In the genomic region with DNA sequence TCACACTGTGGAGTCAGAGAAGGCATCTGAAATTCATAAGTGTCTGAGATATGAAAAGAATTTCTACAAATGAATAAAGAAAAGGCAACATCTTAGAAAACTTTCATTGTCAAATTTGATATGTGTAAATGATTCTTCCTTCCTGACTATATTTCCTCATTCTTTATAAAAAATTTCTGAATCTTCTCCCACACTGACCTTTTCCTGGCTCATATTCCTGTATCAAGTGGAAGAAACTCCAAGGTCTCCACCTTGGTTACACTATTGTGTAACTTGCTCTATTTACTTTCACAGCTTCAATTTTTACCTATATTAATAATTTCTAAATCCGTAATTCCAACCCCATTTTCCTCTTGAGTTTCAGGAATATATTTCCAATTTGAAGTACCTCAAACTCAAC, we compare ENCODE assay signal across 34 cellular contexts.
"Had no signal": no experiment of that assay in that cellular context is flagged by ENCODE, and none has a peak within 500 bp of the region (broad histone marks: within the 10 kb centered on the region; RNA-seq: fewer than 3 reads in every experiment).

No MANE protein-coding gene starts in this region.

- H3K27me3 ChIP-seq: MG63 had no signal

- H3K36me3 ChIP-seq: MG63 had no signal

- DNase-seq: Karpas-422, Kasumi-1, MG63, MM.1S, MV-4-11, NCI-H1048, NCI-H1092, NCI-H1092 treated with DMSO at 0.1 percent for 48 hours, NCI-H1105, NCI-H1105 treated with DMSO at 0.1 percent for 48 hours, NCI-H1417, NCI-H1417 treated with DMSO at 0.1 percent for 48 hours, NCI-H1436, NCI-H1436 treated with DMSO at 0.1 percent for 48 hours, NCI-H146, NCI-H1694, NCI-H1694 treated with DMSO at 0.1 percent for 48 hours, NCI-H187, NCI-H187 treated with DMSO at 0.1 percent for 48 hours, NCI-H1930, NCI-H2029 treated with DMSO at 0.1 percent for 48 hours, NCI-H2081, NCI-H2081 treated with DMSO at 0.1 percent for 48 hours, NCI-H2107, NCI-H2171, NCI-H2171 treated with DMSO at 0.1 percent for 48 hours, NCI-H2227 treated with DMSO at 0.1 percent for 48 hours, NCI-H345, NCI-H446, NCI-H446 treated with DMSO at 0.1 percent for 48 hours, NCI-H510A, NCI-H510A treated with DMSO at 0.1 percent for 48 hours, NCI-H524, NCI-H524 treated with DMSO at 0.1 percent for 48 hours had no signal

- H3K4me3 ChIP-seq: MG63 had no signal
